ENCODE assay signal across 10 cellular contexts in the genomic region with DNA sequence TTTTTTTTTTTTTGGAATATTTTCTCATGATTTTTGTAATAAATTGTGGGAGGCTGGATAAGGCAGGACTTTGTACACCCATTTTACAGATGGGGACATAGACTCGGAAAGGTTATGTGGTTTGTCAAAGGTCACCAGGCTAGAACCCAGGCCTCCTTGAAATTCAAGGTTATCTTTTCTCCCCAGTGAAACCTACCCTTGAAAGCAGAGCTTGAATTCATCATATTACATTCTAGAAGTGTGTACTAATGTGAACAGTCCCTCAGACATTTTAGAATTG. TPM values are rescaled to one million over a fixed set of nuclear protein-coding genes. Genes with fewer than 3 reads are reported as not detected.
DNase-seq lines count a peak whose midpoint lies in the region; ATAC-seq and TF ChIP-seq lines count a peak whose summit lies in the region.
"Had no signal": no experiment of that assay in that cellular context is flagged by ENCODE, and none has a peak within 500 bp of the region (broad histone marks: within the 10 kb centered on the region; RNA-seq: fewer than 3 reads in every experiment).

No MANE protein-coding gene starts in this region.

- H3K36me3 ChIP-seq in left ventricle myocardium inferior (no peaks in the 10 kb centered on the region), urinary bladder (ENCODE audit: insufficient read depth) (no peaks in the 10 kb centered on the region)

- DNase-seq in left ventricle myocardium inferior (no peak), right cardiac atrium (no peak), mesothelial cell of epicardium (ENCODE audit: low spot score in 2 of 2, unreplicated experiment in 2 of 2) (no peak), NCI-H82 (lab: John Stamatoyannopoulos, UW) (no peak), iPS-NIHi11 (ENCODE audit: low spot score) (no peak)
- DNase-seq: NCI-H2227 treated with DMSO at 0.1 percent for 48 hours had no signal

- WGBS in right cardiac atrium: 94% methylated on average over 1 of the region's 1 CpG
- WGBS in urinary bladder: 89% methylated on average over 1 of the region's 1 CpG

- no peak overlapping the region for H3K4me3 ChIP-seq in left ventricle myocardium inferior
- no peak overlapping the region for H3K4me3 ChIP-seq in right cardiac atrium (ENCODE audit: low read length)
- H3K4me3 ChIP-seq in urinary bladder (ENCODE audit: low read depth, low read length): no peak overlapping the region

- ATAC-seq in right cardiac atrium (no peak), GM18867 (IDR thresholded peaks at IDR 0.05; ENCODE audit: unreplicated experiment) (no peak)

- peaks cover 7% of the 10 kb centered on the region for H3K36me3 Mint-ChIP-seq in activated naive CD8-positive, alpha-beta T cell
- peaks cover 8% of the 10 kb centered on the region for H3K36me3 Mint-ChIP-seq in mesothelial cell of epicardium

- peaks cover 38% of the 10 kb centered on the region for H3K4me1 Mint-ChIP-seq in activated naive CD8-positive, alpha-beta T cell (ENCODE audit: low read depth)
- peaks cover 22% of the 10 kb centered on the region for H3K4me1 Mint-ChIP-seq in mesothelial cell of epicardium

- H3K4me3 Mint-ChIP-seq in activated naive CD8-positive, alpha-beta T cell: peak overlapping the region; percentile 93
- no peak overlapping the region for H3K4me3 Mint-ChIP-seq in mesothelial cell of epicardium

- H3K4me1 ChIP-seq in left ventricle myocardium inferior: peaks cover 38% of the 10 kb centered on the region
- H3K4me1 ChIP-seq in right cardiac atrium (ENCODE audit: control insufficient read depth, insufficient read depth, low read length): no peaks in the 10 kb centered on the region
- H3K4me1 ChIP-seq in urinary bladder (ENCODE audit: insufficient read depth): no peaks in the 10 kb centered on the region
- H3K4me1 ChIP-seq: parathyroid adenoma had no signal

- H3K27me3 ChIP-seq in left ventricle myocardium inferior (ENCODE audit: low read depth) (no peaks in the 10 kb centered on the region), right cardiac atrium (ENCODE audit: control insufficient read depth, insufficient read depth) (no peaks in the 10 kb centered on the region)

- intact Hi-C loops in left ventricle myocardium inferior (cut with micrococcal nuclease): no loop called here
- intact Hi-C loops in right cardiac atrium (cut with DNase I): loop anchor here in 3 of 4 donors (10.0 kb wide), 3 partner anchors 89 to 339 kb away; no protein-coding TSS in a partner anchor

- H3K9me3 ChIP-seq in left ventricle myocardium inferior (replicated peaks) (no peaks in the 10 kb centered on the region), right cardiac atrium (ENCODE audit: control insufficient read depth, low read length) (no peaks in the 10 kb centered on the region)

- H3K9me3 Mint-ChIP-seq in activated naive CD8-positive, alpha-beta T cell (ENCODE audit: low read depth): no peaks in the 10 kb centered on the region
- H3K9me3 Mint-ChIP-seq in mesothelial cell of epicardium: no peaks in the 10 kb centered on the region

- no peaks in the 10 kb centered on the region for H3K27me3 Mint-ChIP-seq in activated naive CD8-positive, alpha-beta T cell
- H3K27me3 Mint-ChIP-seq in mesothelial cell of epicardium (ENCODE audit: low read depth): no peaks in the 10 kb centered on the region

- H3K27ac Mint-ChIP-seq in activated naive CD8-positive, alpha-beta T cell: peak overlapping the region; percentile 96
- peak overlapping the region; percentile 85 for H3K27ac Mint-ChIP-seq in mesothelial cell of epicardium

- peak overlapping the region; percentile 96 for H3K27ac ChIP-seq in left ventricle myocardium inferior (replicated peaks)
- H3K27ac ChIP-seq in right cardiac atrium (ENCODE audit: low read length): no peak overlapping the region
- H3K27ac ChIP-seq in urinary bladder (ENCODE audit: low read depth): peak overlapping the region; percentile 50
- H3K27ac ChIP-seq: parathyroid adenoma had no signal

- TF ChIP-seq CTCF in left ventricle myocardium inferior (IDR thresholded peaks at IDR 0.05; ENCODE audit: borderline replicate concordance) (no peak), mesothelial cell of epicardium (IDR thresholded peaks at IDR 0.05; ENCODE audit: unreplicated experiment) (no peak)

RNA-seq across cellular contexts. Expression of a gene that starts 3.9 kb away (rescaled TPM):
- total RNA-seq in left ventricle myocardium inferior: 13.7 TPM
- total RNA-seq in right cardiac atrium: 10 to 100 TPM; 16.9 to 31.8 (median 20.1) TPM
- 13.7 TPM for polyA plus RNA-seq in right cardiac atrium
- total RNA-seq in mesothelial cell of epicardium: 50.9 to 52.5 TPM (median 51.4 TPM) in 3 replicates
- 52.5 TPM for total RNA-seq in urinary bladder
- 23.5 TPM for polyA plus RNA-seq in urinary bladder
